In genomic region chr4:8560265-8561047, GRCh38 we compare ENCODE assay signal across 2 cellular contexts.
TF ChIP-seq lines count a peak whose summit lies in the region.

No MANE protein-coding gene starts in this region.

TF ChIP-seq in GM23338, 12 proteins besides CTCF, POLR2A, EP300 and RAD21 (continued from another document):
- no peak for TF ChIP-seq ZNF462 (CRISPR knock-in tag; IDR thresholded peaks at IDR 0.05)
- no peak for TF ChIP-seq ZNF114 (CRISPR knock-in tag; IDR thresholded peaks at IDR 0.05)
- no peak for TF ChIP-seq CREB1 (CRISPR knock-in tag; IDR thresholded peaks at IDR 0.05; ENCODE audit: low read depth)
- no peak for TF ChIP-seq POLR2AphosphoS5 (IDR thresholded peaks at IDR 0.05; ENCODE audit: low read depth)
- TF ChIP-seq JUNB (IDR thresholded peaks at IDR 0.05; ENCODE audit: unreplicated experiment), result no peak
- TF ChIP-seq EZH2phosphoT487 (IDR thresholded peaks at IDR 0.05; ENCODE audit: unreplicated experiment), result no peak
- TF ChIP-seq REST (IDR thresholded peaks at IDR 0.05; ENCODE audit: unreplicated experiment), result no peak
- TF ChIP-seq NANOG (IDR thresholded peaks at IDR 0.05; ENCODE audit: borderline replicate concordance), result no peak
- TF ChIP-seq EZH2 (IDR thresholded peaks at IDR 0.05; ENCODE audit: low read depth, unreplicated experiment), result no peak
- no peak for TF ChIP-seq ETS1 (IDR thresholded peaks at IDR 0.05)

TF ChIP-seq in HEK293T, 16 proteins besides CTCF, POLR2A, EP300 and RAD21 (continued from another document):
- TF ChIP-seq HDGF (IDR thresholded peaks at IDR 0.05; ENCODE audit: borderline replicate concordance) (no peak), FOXA1 (IDR thresholded peaks at IDR 0.05) (no peak), SUZ12 (IDR thresholded peaks at IDR 0.05) (no peak)
